Comparison of ENCODE assay signal across 8 cellular contexts in the genomic region with DNA sequence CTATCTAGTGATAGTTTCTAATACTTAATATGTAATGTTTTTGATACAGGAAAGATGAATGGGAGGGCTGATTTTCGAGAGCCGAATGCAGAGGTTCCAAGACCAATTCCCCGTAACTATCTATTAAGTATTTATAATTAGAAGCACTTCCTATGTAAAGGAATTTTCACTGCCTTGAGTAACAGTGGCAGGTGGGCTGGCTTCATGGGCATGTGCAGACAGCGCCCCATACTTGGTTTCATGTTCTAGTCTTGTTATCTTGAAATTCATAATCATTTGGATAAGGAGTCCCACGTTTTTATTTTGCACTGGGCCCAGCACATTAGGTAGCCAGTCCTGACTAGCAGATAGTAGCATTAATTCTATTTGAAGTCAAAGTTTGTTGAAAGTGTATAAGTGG. TPM values are rescaled to one million over a fixed set of nuclear protein-coding genes. Genes with fewer than 3 reads are reported as not detected.
DNase-seq lines count a peak whose midpoint lies in the region; ATAC-seq and TF ChIP-seq lines count a peak whose summit lies in the region.

No MANE protein-coding gene starts in this region.

- H3K4me3 Mint-ChIP-seq in stimulated activated memory B cell treated with anti-CD40 and anti-IgM and Interleukin-4, amounts not matched to agents 10 μg/mL and 1 μg/mL and 100 μg/mL, for 72 hours: peak overlapping the region; percentile 15

- WGBS in aorta, 2 donors: 81 to 84% methylated on average over 5 of the region's 5 CpGs

- H3K27ac ChIP-seq in foreskin keratinocyte (peak overlapping the region; percentile 94), aorta (ENCODE audit: low read depth in 1 of 2, low read length in 2 of 2) (no peak overlapping the region)

- H3K36me3 ChIP-seq in aorta (ENCODE audit: control insufficient read depth in 1 of 2, insufficient read depth in 2 of 2, low read length in 1 of 2): no peaks in the 10 kb centered on the region

- H3K9me3 ChIP-seq in aorta (ENCODE audit: control insufficient read depth, low read length): no peaks in the 10 kb centered on the region

- no peak for TF ChIP-seq CTCF in WI38 (IDR thresholded peaks at IDR 0.05; ENCODE audit: low read depth, low read length)
- peak; percentile 16 for TF ChIP-seq CTCF in foreskin keratinocyte (conservative IDR thresholded peaks at IDR 0.05)

- H3K36me3 Mint-ChIP-seq in stimulated activated memory B cell treated with anti-CD40 and anti-IgM and Interleukin-4, amounts not matched to agents 10 μg/mL and 1 μg/mL and 100 μg/mL, for 72 hours: peaks cover 25% of the 10 kb centered on the region

- no peaks in the 10 kb centered on the region for H3K9me3 Mint-ChIP-seq in stimulated activated memory B cell treated with anti-CD40 and anti-IgM and Interleukin-4, amounts not matched to agents 10 μg/mL and 1 μg/mL and 100 μg/mL, for 72 hours

- peaks cover 12% of the 10 kb centered on the region for H3K4me1 ChIP-seq in foreskin keratinocyte
- H3K4me1 ChIP-seq in aorta (ENCODE audit: control insufficient read depth in 1 of 2, insufficient read depth in 2 of 2, low read length in 2 of 2): peaks cover 0 to 6% of the 10 kb centered on the region in 2 donors

- peaks cover 16% of the 10 kb centered on the region for H3K4me1 Mint-ChIP-seq in stimulated activated memory B cell treated with anti-CD40 and anti-IgM and Interleukin-4, amounts not matched to agents 10 μg/mL and 1 μg/mL and 100 μg/mL, for 72 hours

- H3K27me3 ChIP-seq in foreskin keratinocyte (no peaks in the 10 kb centered on the region), aorta (ENCODE audit: control insufficient read depth in 1 of 2, insufficient read depth in 2 of 2, low read length in 1 of 2) (no peaks in the 10 kb centered on the region)

- peak overlapping the region; percentile 100 for H3K27ac Mint-ChIP-seq in stimulated activated memory B cell treated with anti-CD40 and anti-IgM and Interleukin-4, amounts not matched to agents 10 μg/mL and 1 μg/mL and 100 μg/mL, for 72 hours

- DNase-seq in Right ventricle myocardium inferior (ENCODE audit: missing footprints) (peak; percentile 16), left ventricle myocardium superior (no peak), foreskin keratinocyte (peak in 1 of 2 donors; percentile 31), NCI-H2227 (lab: John Stamatoyannopoulos, UW; ENCODE audit: unreplicated experiment) (no peak), DMS114 treated with DMSO at 0.1 percent for 48 hours (lab: John Stamatoyannopoulos, UW; ENCODE audit: unreplicated experiment) (no peak), aorta (no peak)

- ATAC-seq in Right ventricle myocardium inferior (no peak), left ventricle myocardium superior (no peak), foreskin keratinocyte (no peak), aorta (ENCODE audit: low FRiP score) (no peak)
- ATAC-seq in stimulated activated memory B cell treated with anti-CD40 and anti-IgM and Interleukin-4, amounts not matched to agents 10 μg/mL and 1 μg/mL and 100 μg/mL, for 72 hours: no peak

- H3K4me3 ChIP-seq in WI38 (ENCODE audit: low read depth, low read length) (peak overlapping the region; percentile 99), aorta (ENCODE audit: low read length in 2 of 2) (no peak overlapping the region)

- intact Hi-C loops in Right ventricle myocardium inferior (cut with DNase I): loop anchor here (5.0 to 10.0 kb wide), 2 partner anchors 132 to 255 kb away; no protein-coding TSS in a partner anchor
- intact Hi-C loops in left ventricle myocardium superior (cut with micrococcal nuclease): no loop called here
- intact Hi-C loops in aorta (cut with DNase I): loop anchor here (5.0 to 10.0 kb wide), 2 partner anchors 55 to 248 kb away; no protein-coding TSS in a partner anchor

- H3K27me3 Mint-ChIP-seq in stimulated activated memory B cell treated with anti-CD40 and anti-IgM and Interleukin-4, amounts not matched to agents 10 μg/mL and 1 μg/mL and 100 μg/mL, for 72 hours: no peaks in the 10 kb centered on the region

RNA-seq across cellular contexts. Expression of a gene that starts 1.7 kb away (rescaled TPM):
- 128 TPM for total RNA-seq in Right ventricle myocardium inferior
- 131 TPM for total RNA-seq in left ventricle myocardium superior
- total RNA-seq in foreskin keratinocyte: 114 and 119 TPM in 2 replicates
- polyA plus RNA-seq in foreskin keratinocyte: 103 and 115 TPM in 2 replicates
- total RNA-seq in aorta: 100 to 1,000 TPM in 1 of 2 donors, 10 to 100 TPM in 1; 81.5 to 102 TPM
- 100 to 1,000 TPM; 104 to 112 TPM for polyA plus RNA-seq in aorta

RNA-seq across cellular contexts. Expression of a gene that starts 52.5 kb away (rescaled TPM):
- total RNA-seq in Right ventricle myocardium inferior (36.2 TPM), left ventricle myocardium superior (40.2 TPM), foreskin keratinocyte (57.3 and 61.7 TPM in 2 replicates), aorta (100 to 1,000 TPM; 141 TPM)
- polyA plus RNA-seq in foreskin keratinocyte (10.6 and 11.9 TPM in 2 replicates), aorta (10 to 100 TPM; 12.8 to 30.8 TPM)
